Comparison of ENCODE assay signal across 6 cellular contexts in genomic region chr1:95956215-95956614, GRCh38.
"Had no signal": no experiment of that assay in that cellular context is flagged by ENCODE, and none has a peak within 500 bp of the region (broad histone marks: within the 10 kb centered on the region; RNA-seq: fewer than 3 reads in every experiment).

No MANE protein-coding gene starts in this region.

- FAIRE-seq: GM12891, GM12892, GM18507, GM19239 had no signal

- DNase-seq: GDM1, GF-D8 had no signal
